ENCODE assay signal across 1 cellular context in genomic region chr16:66940236-66940635, GRCh38.
TF ChIP-seq lines count a peak whose summit lies in the region.

No MANE protein-coding gene starts in this region.

TF ChIP-seq in HepG2, 621 proteins besides CTCF, POLR2A, EP300 and RAD21:
- TF ChIP-seq TBX3 (IDR thresholded peaks at IDR 0.05; ENCODE audit: borderline replicate concordance) (no peak), RBM22 (optimal IDR thresholded peaks at IDR 0.05; ENCODE audit: low read length) (no peak), POGK (CRISPR knock-in tag; conservative IDR thresholded peaks at IDR 0.05) (no peak), POLR2AphosphoS2 (IDR thresholded peaks at IDR 0.05; ENCODE audit: low read depth, low read length) (no peak), ZNF574 (CRISPR knock-in tag; IDR thresholded peaks at IDR 0.05) (0 out of 2 replicates have a peak, but pooled peaks have one; percentile 14), SIN3B (IDR thresholded peaks at IDR 0.05; ENCODE audit: low read length) (no peak), AGO2 (optimal IDR thresholded peaks at IDR 0.05; ENCODE audit: low read depth, low read length) (peak; percentile 70), ZNF124 (CRISPR knock-in tag; IDR thresholded peaks at IDR 0.05) (no peak), LRRFIP1 (CRISPR knock-in tag; conservative IDR thresholded peaks at IDR 0.05) (no peak), KDM5B (CRISPR knock-in tag; IDR thresholded peaks at IDR 0.05; ENCODE audit: borderline replicate concordance) (no peak), RBFOX2 (IDR thresholded peaks at IDR 0.05; ENCODE audit: low read depth, low read length) (peak; percentile 52; the same call in 1 of the 2 replicates)
